Comparison of ENCODE assay signal across 1 cellular context in genomic region chr1:8026976-8027747, GRCh38.
TF ChIP-seq lines count a peak whose summit lies in the region.

No MANE protein-coding gene starts in this region.

TF ChIP-seq in HepG2, 621 proteins besides CTCF, POLR2A, EP300 and RAD21 (continued from another document and continues in another):
- TF ChIP-seq FOXC1 (CRISPR knock-in tag; IDR thresholded peaks at IDR 0.05; ENCODE audit: borderline replicate concordance) (no peak), ZNF556 (CRISPR knock-in tag; IDR thresholded peaks at IDR 0.05; ENCODE audit: borderline replicate concordance) (peak; percentile 31; the same call in 1 of the 2 replicates), KDM4B (CRISPR knock-in tag; IDR thresholded peaks at IDR 0.05) (no peak; the same call in 1 of the 2 replicates), LRRFIP1 (CRISPR knock-in tag; conservative IDR thresholded peaks at IDR 0.05) (no peak), PRMT3 (CRISPR knock-in tag; IDR thresholded peaks at IDR 0.05; ENCODE audit: borderline replicate concordance, low read depth) (0 out of 2 replicates have a peak, but pooled peaks have one; percentile 60), SOX6 (IDR thresholded peaks at IDR 0.05) (no peak), SOX6 (CRISPR knock-in tag; IDR thresholded peaks at IDR 0.05) (peak; percentile 95), ONECUT2 (CRISPR knock-in tag; IDR thresholded peaks at IDR 0.05) (no peak), ZNF773 (CRISPR knock-in tag; IDR thresholded peaks at IDR 0.05; ENCODE audit: borderline replicate concordance) (no peak), ASH2L (IDR thresholded peaks at IDR 0.05; ENCODE audit: insufficient read length, low read depth, low read length) (no peak), ZNF407 (CRISPR knock-in tag; IDR thresholded peaks at IDR 0.05; ENCODE audit: not compliant biosample characterization) (no peak), ATF7-NPFF (CRISPR knock-in tag; IDR thresholded peaks at IDR 0.05; ENCODE audit: low read depth) (no peak), ZNF580 (CRISPR knock-in tag; IDR thresholded peaks at IDR 0.05; ENCODE audit: borderline replicate concordance, low read depth) (no peak), HMG20A (CRISPR knock-in tag; IDR thresholded peaks at IDR 0.05; ENCODE audit: borderline replicate concordance) (peak; percentile 87), NFYB (CRISPR knock-in tag; IDR thresholded peaks at IDR 0.05) (no peak; the same call in 1 of the 2 replicates), KAT2B (IDR thresholded peaks at IDR 0.05; ENCODE audit: borderline replicate concordance, low read depth, low read length) (no peak), SALL1 (CRISPR knock-in tag; IDR thresholded peaks at IDR 0.05) (peak; percentile 85), HES4 (CRISPR knock-in tag; IDR thresholded peaks at IDR 0.05; ENCODE audit: borderline replicate concordance) (no peak), ZFP36L1 (CRISPR knock-in tag; IDR thresholded peaks at IDR 0.05) (no peak), HNF1B (CRISPR knock-in tag; IDR thresholded peaks at IDR 0.05) (peak; percentile 97), HNRNPLL (IDR thresholded peaks at IDR 0.05; ENCODE audit: low read depth, low read length, poor library complexity, severe bottlenecking) (no peak), POGK (CRISPR knock-in tag; conservative IDR thresholded peaks at IDR 0.05) (peak; percentile 6; the same call in 1 of the 2 replicates), HIVEP1 (CRISPR knock-in tag; IDR thresholded peaks at IDR 0.05) (peak; percentile 96), CEBPB (IDR thresholded peaks at IDR 0.05; ENCODE audit: borderline replicate concordance, low read depth, low read length) (peak; percentile 96), NFE2 (CRISPR knock-in tag; IDR thresholded peaks at IDR 0.05) (no peak), ZSCAN21 (CRISPR knock-in tag; IDR thresholded peaks at IDR 0.05; ENCODE audit: borderline replicate concordance) (peak; percentile 32; the same call in 1 of the 2 replicates), ZNF747 (CRISPR knock-in tag; IDR thresholded peaks at IDR 0.05; ENCODE audit: borderline replicate concordance) (peak; percentile 89), ZNF260 (CRISPR knock-in tag; IDR thresholded peaks at IDR 0.05; ENCODE audit: borderline replicate concordance, low read depth) (no peak), ZNF282 (IDR thresholded peaks at IDR 0.05; ENCODE audit: partially characterized antibody) (no peak), ZNF883 (CRISPR knock-in tag; IDR thresholded peaks at IDR 0.05; ENCODE audit: not compliant biosample characterization) (no peak), MYNN (CRISPR knock-in tag; IDR thresholded peaks at IDR 0.05; ENCODE audit: low read depth) (no peak; the same call in 1 of the 2 replicates), WIZ (CRISPR knock-in tag; IDR thresholded peaks at IDR 0.05) (0 out of 2 replicates have a peak, but pooled peaks have one; percentile 22), PLSCR1 (CRISPR knock-in tag; IDR thresholded peaks at IDR 0.05; ENCODE audit: borderline replicate concordance) (no peak), TFDP1 (CRISPR knock-in tag; IDR thresholded peaks at IDR 0.05; ENCODE audit: borderline replicate concordance) (no peak), RERE (CRISPR knock-in tag; IDR thresholded peaks at IDR 0.05; ENCODE audit: low read depth) (peak; percentile 88), CHD2 (IDR thresholded peaks at IDR 0.05; ENCODE audit: low read depth, low read length) (no peak), DMAP1 (CRISPR knock-in tag; IDR thresholded peaks at IDR 0.05) (no peak)
